In the genomic region with DNA sequence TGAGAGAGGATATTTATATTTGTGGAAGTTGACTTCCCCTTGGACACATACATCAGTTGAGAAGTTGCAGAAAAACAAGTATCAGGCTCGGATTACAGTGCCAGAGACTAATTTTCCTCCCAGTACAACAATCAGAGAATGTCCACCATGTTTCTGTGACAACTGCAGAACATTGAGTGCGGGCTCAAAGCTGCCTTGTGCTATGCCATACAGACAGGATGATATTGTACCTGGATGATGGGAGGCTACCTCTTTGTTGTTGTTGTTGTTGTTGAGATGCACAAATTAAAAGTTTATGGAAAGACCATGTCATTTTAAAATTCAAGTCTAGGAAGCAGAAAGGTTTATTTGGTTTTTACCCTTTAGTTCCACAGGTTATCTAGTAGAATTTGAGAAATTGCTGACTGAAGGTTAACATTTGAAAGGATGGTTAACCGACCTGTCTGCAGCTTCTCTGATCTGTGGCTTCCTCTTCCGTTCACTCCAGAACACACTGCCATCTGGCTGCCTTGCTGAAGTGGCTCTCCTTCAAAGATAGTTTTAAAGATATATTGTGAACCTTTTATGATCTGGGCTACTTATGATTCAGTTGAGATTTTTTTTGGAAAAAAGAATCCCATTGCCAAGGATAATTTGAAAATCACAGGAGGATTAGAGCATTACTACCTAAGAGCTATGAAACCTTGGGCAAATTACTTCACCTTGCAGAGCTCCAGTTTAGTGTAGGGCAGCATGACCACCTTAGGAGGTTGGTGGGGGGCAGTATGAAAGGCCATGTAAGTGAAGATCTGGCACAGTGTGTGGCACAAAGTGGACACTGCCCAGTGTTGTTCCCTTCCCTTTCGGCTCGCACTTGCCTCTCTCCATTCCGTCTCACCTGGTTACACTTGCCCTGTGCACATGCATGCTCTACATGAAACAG, we compare ENCODE assay signal across 9 cellular contexts. TPM values are rescaled to one million over a fixed set of nuclear protein-coding genes. Genes with fewer than 3 reads are reported as not detected.
A peak's percentile ranks its signal among the peaks of the same experiment; 100 is the strongest.
DNase-seq lines count a peak whose midpoint lies in the region; ATAC-seq and TF ChIP-seq lines count a peak whose summit lies in the region.
"Had no signal": no experiment of that assay in that cellular context is flagged by ENCODE, and none has a peak within 500 bp of the region (broad histone marks: within the 10 kb centered on the region; RNA-seq: fewer than 3 reads in every experiment).

No MANE protein-coding gene starts in this region.

- no peak overlapping the region for H3K4me3 Mint-ChIP-seq in activated naive CD8-positive, alpha-beta T cell
- no peak overlapping the region for H3K4me3 Mint-ChIP-seq in activated naive CD8-positive, alpha-beta T cell treated with anti-CD3 and anti-CD28 coated beads for 36 hours

- TF ChIP-seq CTCF in left lung (IDR thresholded peaks at IDR 0.05) = no peak

- H3K36me3 ChIP-seq in left lung = no peaks in the 10 kb centered on the region

- no peaks in the 10 kb centered on the region for H3K9me3 ChIP-seq in left lung
- H3K9me3 ChIP-seq: testis had no signal

- no peaks in the 10 kb centered on the region for H3K27me3 ChIP-seq in left lung
- H3K27me3 ChIP-seq: testis had no signal

- H3K4me1 ChIP-seq in left lung = no peaks in the 10 kb centered on the region
- H3K4me1 ChIP-seq: testis had no signal

- intact Hi-C loops in left lung (cut with DNase I) = no loop called here

- peaks cover 18% of the 10 kb centered on the region for H3K4me1 Mint-ChIP-seq in activated naive CD8-positive, alpha-beta T cell (ENCODE audit: low read depth)
- H3K4me1 Mint-ChIP-seq in activated naive CD8-positive, alpha-beta T cell treated with anti-CD3 and anti-CD28 coated beads for 36 hours = peaks cover 12% of the 10 kb centered on the region

- H3K36me3 Mint-ChIP-seq in activated naive CD8-positive, alpha-beta T cell = no peaks in the 10 kb centered on the region
- no peaks in the 10 kb centered on the region for H3K36me3 Mint-ChIP-seq in activated naive CD8-positive, alpha-beta T cell treated with anti-CD3 and anti-CD28 coated beads for 36 hours

- no peaks in the 10 kb centered on the region for H3K27me3 Mint-ChIP-seq in activated naive CD8-positive, alpha-beta T cell
- no peaks in the 10 kb centered on the region for H3K27me3 Mint-ChIP-seq in activated naive CD8-positive, alpha-beta T cell treated with anti-CD3 and anti-CD28 coated beads for 36 hours

- DNase-seq in activated naive CD8-positive, alpha-beta T cell treated with anti-CD3 and anti-CD28 coated beads for 36 hours = no peak
- peak; percentile 20 for DNase-seq in activated gamma-delta T cell treated with anti-CD3 and anti-CD28 coated beads, Interleukin-2, amount 50 U/mL, for 16 hours (ENCODE audit: low read depth)
- DNase-seq in A172 (ENCODE audit: low spot score) (no peak), left lung (no peak), NCI-H2029 (lab: John Stamatoyannopoulos, UW) (no peak)
- DNase-seq: testis had no signal

- no peaks in the 10 kb centered on the region for H3K9me3 Mint-ChIP-seq in activated naive CD8-positive, alpha-beta T cell (ENCODE audit: low read depth)
- no peaks in the 10 kb centered on the region for H3K9me3 Mint-ChIP-seq in activated naive CD8-positive, alpha-beta T cell treated with anti-CD3 and anti-CD28 coated beads for 36 hours

- H3K27ac Mint-ChIP-seq in activated naive CD8-positive, alpha-beta T cell = peak overlapping the region; percentile 29
- no peak overlapping the region for H3K27ac Mint-ChIP-seq in activated naive CD8-positive, alpha-beta T cell treated with anti-CD3 and anti-CD28 coated beads for 36 hours

- no peak overlapping the region for H3K27ac ChIP-seq in left lung
- H3K27ac ChIP-seq: testis had no signal

- ATAC-seq in HG03432 (IDR thresholded peaks at IDR 0.05; ENCODE audit: unreplicated experiment) = peak; percentile 76
- no peak for ATAC-seq in left lung
- ATAC-seq in HG02588 (IDR thresholded peaks at IDR 0.05; ENCODE audit: unreplicated experiment) = no peak

- H3K4me3 ChIP-seq in left lung = no peak overlapping the region
- H3K4me3 ChIP-seq: testis had no signal

RNA-seq across cellular contexts. Expression of a gene that starts 15.9 kb away (rescaled TPM):
- total RNA-seq in activated naive CD8-positive, alpha-beta T cell treated with anti-CD3 and anti-CD28 coated beads for 36 hours = not detected
- 21.9 and 23.4 TPM in 2 replicates for total RNA-seq in A172 (2014; rRNA removed; shearing (Covaris generic))
- 10 to 100 TPM in 1 of 2 donors, 1 to 10 TPM in 1; 7.6 to 12.6 TPM for total RNA-seq in left lung

Comparison
In these comparisons a context has a peak if more than half of its experiments do, and no peak if none do; other contexts are left out.
1. RNA of a gene that starts 15.9 kb away (total RNA-seq): 21.9 to 23.4 TPM in A172 and 7.6 to 12.6 TPM in left lung; not detected in activated naive CD8-positive, alpha-beta T cell treated with anti-CD3 and anti-CD28 coated beads for 36 hours; every median in the first group is over 4 times any median in the second.